1 cellular context compared by ENCODE assay signal in the genomic region with DNA sequence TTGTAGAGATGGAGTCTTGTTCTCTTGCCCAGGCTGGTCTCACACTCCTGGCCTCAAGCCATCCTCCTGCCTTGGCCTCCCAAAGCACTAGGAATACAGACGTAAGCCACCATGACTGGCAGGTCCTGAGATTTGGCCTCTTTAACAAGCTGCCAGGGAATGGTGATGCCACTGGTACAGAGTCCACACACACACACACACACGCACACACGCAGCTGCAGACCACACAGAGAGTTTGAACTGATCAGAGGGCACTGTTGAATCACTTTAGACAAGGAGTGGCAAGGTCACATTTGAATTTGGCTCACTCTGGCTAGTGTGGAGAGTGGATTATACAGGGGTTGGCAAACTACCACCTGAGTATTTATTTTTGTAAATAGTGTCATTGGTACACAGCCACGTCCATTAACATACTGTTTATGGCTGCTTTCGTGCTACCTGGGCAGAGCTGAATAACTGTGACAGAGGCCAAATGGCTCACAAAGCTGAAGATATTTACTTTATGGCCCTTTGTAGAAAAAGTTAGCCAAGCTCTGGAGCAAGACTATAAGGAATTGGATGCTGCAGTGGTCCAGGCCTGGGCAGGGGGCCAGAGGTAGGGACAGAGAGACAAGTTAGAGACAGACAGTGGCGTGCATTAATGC.
TF ChIP-seq lines count a peak whose summit lies in the region.

No MANE protein-coding gene starts in this region.

TF ChIP-seq in HepG2, 621 proteins besides CTCF, POLR2A, EP300 and RAD21 (continued from another document and continues in another):
- TF ChIP-seq, protein P1, sequence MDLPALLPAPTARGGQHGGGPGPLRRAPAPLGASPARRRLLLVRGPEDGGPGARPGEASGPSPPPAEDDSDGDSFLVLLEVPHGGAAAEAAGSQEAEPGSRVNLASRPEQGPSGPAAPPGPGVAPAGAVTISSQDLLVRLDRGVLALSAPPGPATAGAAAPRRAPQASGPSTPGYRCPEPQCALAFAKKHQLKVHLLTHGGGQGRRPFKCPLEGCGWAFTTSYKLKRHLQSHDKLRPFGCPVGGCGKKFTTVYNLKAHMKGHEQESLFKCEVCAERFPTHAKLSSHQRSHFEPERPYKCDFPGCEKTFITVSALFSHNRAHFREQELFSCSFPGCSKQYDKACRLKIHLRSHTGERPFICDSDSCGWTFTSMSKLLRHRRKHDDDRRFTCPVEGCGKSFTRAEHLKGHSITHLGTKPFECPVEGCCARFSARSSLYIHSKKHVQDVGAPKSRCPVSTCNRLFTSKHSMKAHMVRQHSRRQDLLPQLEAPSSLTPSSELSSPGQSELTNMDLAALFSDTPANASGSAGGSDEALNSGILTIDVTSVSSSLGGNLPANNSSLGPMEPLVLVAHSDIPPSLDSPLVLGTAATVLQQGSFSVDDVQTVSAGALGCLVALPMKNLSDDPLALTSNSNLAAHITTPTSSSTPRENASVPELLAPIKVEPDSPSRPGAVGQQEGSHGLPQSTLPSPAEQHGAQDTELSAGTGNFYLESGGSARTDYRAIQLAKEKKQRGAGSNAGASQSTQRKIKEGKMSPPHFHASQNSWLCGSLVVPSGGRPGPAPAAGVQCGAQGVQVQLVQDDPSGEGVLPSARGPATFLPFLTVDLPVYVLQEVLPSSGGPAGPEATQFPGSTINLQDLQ (CRISPR knock-in tag; IDR thresholded peaks at IDR 0.05), result no peak
- TF ChIP-seq NFIC (IDR thresholded peaks at IDR 0.05; ENCODE audit: low read length) (no peak), ZFY (CRISPR knock-in tag; IDR thresholded peaks at IDR 0.05) (no peak), MTA3 (CRISPR knock-in tag; IDR thresholded peaks at IDR 0.05) (no peak), XRCC5 (optimal IDR thresholded peaks at IDR 0.05; ENCODE audit: low read length) (peak; percentile 87), FIP1L1 (IDR thresholded peaks at IDR 0.05; ENCODE audit: borderline replicate concordance, insufficient read depth, low read depth, low read length) (0 out of 2 replicates have a peak, but pooled peaks have one; percentile 49), CC2D1A (CRISPR knock-in tag; IDR thresholded peaks at IDR 0.05) (no peak), EED (CRISPR knock-in tag; IDR thresholded peaks at IDR 0.05) (no peak), ZNF180 (CRISPR knock-in tag; IDR thresholded peaks at IDR 0.05; ENCODE audit: borderline replicate concordance, low read depth) (no peak), ZNF354B (CRISPR knock-in tag; IDR thresholded peaks at IDR 0.05) (no peak), PTBP1 (IDR thresholded peaks at IDR 0.05; ENCODE audit: low read depth, low read length, poor library complexity, severe bottlenecking) (no peak), SIN3A (IDR thresholded peaks at IDR 0.05; ENCODE audit: borderline replicate concordance, low read depth, low read length) (no peak), SP140L (CRISPR knock-in tag; IDR thresholded peaks at IDR 0.05; ENCODE audit: borderline replicate concordance) (no peak), RARA (CRISPR knock-in tag; IDR thresholded peaks at IDR 0.05) (peak; percentile 63), ZNF782 (CRISPR knock-in tag; IDR thresholded peaks at IDR 0.05; ENCODE audit: borderline replicate concordance) (no peak), GTF2F1 (IDR thresholded peaks at IDR 0.05; ENCODE audit: low read length) (no peak), TP53 (CRISPR knock-in tag; conservative IDR thresholded peaks at IDR 0.05) (no peak), ZNF615 (CRISPR knock-in tag; IDR thresholded peaks at IDR 0.05; ENCODE audit: borderline replicate concordance) (no peak), HNRNPK (IDR thresholded peaks at IDR 0.05; ENCODE audit: low read depth, low read length, poor library complexity, severe bottlenecking) (no peak), BCL6 (CRISPR knock-in tag; IDR thresholded peaks at IDR 0.05) (no peak), CENPX (CRISPR knock-in tag; IDR thresholded peaks at IDR 0.05) (no peak), ZNF562 (CRISPR knock-in tag; IDR thresholded peaks at IDR 0.05; ENCODE audit: borderline replicate concordance) (no peak), ZNF282 (IDR thresholded peaks at IDR 0.05; ENCODE audit: partially characterized antibody) (no peak), ZZZ3 (CRISPR knock-in tag; IDR thresholded peaks at IDR 0.05; ENCODE audit: borderline replicate concordance) (no peak), U2AF1 (optimal IDR thresholded peaks at IDR 0.05; ENCODE audit: low read depth, low read length) (peak; percentile 78), ZBTB21 (CRISPR knock-in tag; IDR thresholded peaks at IDR 0.05) (no peak)
- TF ChIP-seq, protein P2, sequence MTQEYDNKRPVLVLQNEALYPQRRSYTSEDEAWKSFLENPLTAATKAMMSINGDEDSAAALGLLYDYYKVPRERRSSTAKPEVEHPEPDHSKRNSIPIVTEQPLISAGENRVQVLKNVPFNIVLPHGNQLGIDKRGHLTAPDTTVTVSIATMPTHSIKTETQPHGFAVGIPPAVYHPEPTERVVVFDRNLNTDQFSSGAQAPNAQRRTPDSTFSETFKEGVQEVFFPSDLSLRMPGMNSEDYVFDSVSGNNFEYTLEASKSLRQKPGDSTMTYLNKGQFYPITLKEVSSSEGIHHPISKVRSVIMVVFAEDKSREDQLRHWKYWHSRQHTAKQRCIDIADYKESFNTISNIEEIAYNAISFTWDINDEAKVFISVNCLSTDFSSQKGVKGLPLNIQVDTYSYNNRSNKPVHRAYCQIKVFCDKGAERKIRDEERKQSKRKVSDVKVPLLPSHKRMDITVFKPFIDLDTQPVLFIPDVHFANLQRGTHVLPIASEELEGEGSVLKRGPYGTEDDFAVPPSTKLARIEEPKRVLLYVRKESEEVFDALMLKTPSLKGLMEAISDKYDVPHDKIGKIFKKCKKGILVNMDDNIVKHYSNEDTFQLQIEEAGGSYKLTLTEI (CRISPR knock-in tag; conservative IDR thresholded peaks at IDR 0.05), result no peak
- TF ChIP-seq, protein P3, sequence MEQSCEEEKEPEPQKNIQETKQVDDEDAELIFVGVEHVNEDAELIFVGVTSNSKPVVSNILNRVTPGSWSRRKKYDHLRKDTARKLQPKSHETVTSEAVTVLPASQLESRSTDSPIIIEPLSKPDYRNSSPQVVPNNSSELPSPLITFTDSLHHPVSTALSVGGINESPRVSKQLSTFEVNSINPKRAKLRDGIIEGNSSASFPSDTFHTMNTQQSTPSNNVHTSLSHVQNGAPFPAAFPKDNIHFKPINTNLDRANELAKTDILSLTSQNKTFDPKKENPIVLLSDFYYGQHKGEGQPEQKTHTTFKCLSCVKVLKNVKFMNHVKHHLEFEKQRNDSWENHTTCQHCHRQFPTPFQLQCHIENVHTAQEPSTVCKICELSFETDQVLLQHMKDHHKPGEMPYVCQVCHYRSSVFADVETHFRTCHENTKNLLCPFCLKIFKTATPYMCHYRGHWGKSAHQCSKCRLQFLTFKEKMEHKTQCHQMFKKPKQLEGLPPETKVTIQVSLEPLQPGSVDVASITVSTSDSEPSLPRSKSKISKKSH (CRISPR knock-in tag; IDR thresholded peaks at IDR 0.05; ENCODE audit: borderline replicate concordance), result no peak
- TF ChIP-seq, protein P4, sequence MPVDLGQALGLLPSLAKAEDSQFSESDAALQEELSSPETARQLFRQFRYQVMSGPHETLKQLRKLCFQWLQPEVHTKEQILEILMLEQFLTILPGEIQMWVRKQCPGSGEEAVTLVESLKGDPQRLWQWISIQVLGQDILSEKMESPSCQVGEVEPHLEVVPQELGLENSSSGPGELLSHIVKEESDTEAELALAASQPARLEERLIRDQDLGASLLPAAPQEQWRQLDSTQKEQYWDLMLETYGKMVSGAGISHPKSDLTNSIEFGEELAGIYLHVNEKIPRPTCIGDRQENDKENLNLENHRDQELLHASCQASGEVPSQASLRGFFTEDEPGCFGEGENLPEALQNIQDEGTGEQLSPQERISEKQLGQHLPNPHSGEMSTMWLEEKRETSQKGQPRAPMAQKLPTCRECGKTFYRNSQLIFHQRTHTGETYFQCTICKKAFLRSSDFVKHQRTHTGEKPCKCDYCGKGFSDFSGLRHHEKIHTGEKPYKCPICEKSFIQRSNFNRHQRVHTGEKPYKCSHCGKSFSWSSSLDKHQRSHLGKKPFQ (CRISPR knock-in tag; IDR thresholded peaks at IDR 0.05; ENCODE audit: insufficient replicate concordance), result no peak
- TF ChIP-seq, protein P5, sequence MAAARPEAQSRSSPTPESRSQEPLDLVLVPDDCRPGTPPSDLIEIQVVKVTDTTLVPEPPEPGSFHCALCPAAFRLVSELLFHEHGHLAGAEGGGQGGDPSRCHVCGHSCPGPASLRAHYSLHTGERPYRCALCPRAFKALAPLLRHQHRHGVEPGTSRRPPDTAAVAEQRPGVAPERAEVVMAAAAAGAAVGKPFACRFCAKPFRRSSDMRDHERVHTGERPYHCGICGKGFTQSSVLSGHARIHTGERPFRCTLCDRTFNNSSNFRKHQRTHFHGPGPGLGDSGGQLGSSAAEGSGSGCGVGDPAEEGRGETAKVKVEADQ (CRISPR knock-in tag; IDR thresholded peaks at IDR 0.05; ENCODE audit: borderline replicate concordance), result no peak
- TF ChIP-seq, protein P6, sequence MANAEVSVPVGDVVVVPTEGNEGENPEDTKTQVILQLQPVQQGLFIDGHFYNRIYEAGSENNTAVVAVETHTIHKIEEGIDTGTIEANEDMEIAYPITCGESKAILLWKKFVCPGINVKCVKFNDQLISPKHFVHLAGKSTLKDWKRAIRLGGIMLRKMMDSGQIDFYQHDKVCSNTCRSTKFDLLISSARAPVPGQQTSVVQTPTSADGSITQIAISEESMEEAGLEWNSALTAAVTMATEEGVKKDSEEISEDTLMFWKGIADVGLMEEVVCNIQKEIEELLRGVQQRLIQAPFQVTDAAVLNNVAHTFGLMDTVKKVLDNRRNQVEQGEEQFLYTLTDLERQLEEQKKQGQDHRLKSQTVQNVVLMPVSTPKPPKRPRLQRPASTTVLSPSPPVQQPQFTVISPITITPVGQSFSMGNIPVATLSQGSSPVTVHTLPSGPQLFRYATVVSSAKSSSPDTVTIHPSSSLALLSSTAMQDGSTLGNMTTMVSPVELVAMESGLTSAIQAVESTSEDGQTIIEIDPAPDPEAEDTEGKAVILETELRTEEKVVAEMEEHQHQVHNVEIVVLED (CRISPR knock-in tag; IDR thresholded peaks at IDR 0.05; ENCODE audit: borderline replicate concordance), result no peak; the same call in 1 of the 2 replicates
- TF ChIP-seq, protein P7, sequence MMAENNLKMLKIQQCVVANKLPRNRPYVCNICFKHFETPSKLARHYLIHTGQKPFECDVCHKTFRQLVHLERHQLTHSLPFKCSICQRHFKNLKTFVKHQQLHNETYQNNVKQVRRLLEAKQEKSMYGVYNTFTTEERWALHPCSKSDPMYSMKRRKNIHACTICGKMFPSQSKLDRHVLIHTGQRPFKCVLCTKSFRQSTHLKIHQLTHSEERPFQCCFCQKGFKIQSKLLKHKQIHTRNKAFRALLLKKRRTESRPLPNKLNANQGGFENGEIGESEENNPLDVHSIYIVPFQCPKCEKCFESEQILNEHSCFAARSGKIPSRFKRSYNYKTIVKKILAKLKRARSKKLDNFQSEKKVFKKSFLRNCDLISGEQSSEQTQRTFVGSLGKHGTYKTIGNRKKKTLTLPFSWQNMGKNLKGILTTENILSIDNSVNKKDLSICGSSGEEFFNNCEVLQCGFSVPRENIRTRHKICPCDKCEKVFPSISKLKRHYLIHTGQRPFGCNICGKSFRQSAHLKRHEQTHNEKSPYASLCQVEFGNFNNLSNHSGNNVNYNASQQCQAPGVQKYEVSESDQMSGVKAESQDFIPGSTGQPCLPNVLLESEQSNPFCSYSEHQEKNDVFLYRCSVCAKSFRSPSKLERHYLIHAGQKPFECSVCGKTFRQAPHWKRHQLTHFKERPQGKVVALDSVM (CRISPR knock-in tag; IDR thresholded peaks at IDR 0.05), result peak; percentile 98
- TF ChIP-seq, protein P8, sequence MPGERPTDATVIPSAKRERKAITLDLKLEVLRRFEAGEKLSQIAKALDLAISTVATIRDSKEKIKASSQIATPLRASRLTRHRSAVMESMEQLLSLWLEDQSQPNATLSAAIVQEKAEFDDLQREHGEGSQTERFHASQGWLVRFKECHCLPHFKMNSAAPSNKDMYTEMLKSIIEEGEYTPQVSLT (CRISPR knock-in tag; IDR thresholded peaks at IDR 0.05; ENCODE audit: borderline replicate concordance, low read depth), result no peak
- TF ChIP-seq, protein P9, sequence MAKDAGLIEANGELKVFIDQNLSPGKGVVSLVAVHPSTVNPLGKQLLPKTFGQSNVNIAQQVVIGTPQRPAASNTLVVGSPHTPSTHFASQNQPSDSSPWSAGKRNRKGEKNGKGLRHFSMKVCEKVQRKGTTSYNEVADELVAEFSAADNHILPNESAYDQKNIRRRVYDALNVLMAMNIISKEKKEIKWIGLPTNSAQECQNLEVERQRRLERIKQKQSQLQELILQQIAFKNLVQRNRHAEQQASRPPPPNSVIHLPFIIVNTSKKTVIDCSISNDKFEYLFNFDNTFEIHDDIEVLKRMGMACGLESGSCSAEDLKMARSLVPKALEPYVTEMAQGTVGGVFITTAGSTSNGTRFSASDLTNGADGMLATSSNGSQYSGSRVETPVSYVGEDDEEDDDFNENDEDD (CRISPR knock-in tag; IDR thresholded peaks at IDR 0.05; ENCODE audit: borderline replicate concordance), result no peak
- TF ChIP-seq, protein P10, sequence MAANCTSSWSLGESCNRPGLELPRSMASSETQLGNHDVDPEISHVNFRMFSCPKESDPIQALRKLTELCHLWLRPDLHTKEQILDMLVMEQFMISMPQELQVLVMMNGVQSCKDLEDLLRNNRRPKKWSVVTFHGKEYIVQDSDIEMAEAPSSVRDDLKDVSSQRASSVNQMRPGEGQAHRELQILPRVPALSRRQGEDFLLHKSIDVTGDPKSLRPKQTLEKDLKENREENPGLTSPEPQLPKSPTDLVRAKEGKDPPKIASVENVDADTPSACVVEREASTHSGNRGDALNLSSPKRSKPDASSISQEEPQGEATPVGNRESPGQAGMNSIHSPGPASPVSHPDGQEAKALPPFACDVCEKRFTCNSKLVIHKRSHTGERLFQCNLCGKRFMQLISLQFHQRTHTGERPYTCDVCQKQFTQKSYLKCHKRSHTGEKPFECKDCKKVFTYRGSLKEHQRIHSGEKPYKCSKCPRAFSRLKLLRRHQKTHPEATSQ (CRISPR knock-in tag; IDR thresholded peaks at IDR 0.05; ENCODE audit: borderline replicate concordance), result no peak
- TF ChIP-seq, protein P11, sequence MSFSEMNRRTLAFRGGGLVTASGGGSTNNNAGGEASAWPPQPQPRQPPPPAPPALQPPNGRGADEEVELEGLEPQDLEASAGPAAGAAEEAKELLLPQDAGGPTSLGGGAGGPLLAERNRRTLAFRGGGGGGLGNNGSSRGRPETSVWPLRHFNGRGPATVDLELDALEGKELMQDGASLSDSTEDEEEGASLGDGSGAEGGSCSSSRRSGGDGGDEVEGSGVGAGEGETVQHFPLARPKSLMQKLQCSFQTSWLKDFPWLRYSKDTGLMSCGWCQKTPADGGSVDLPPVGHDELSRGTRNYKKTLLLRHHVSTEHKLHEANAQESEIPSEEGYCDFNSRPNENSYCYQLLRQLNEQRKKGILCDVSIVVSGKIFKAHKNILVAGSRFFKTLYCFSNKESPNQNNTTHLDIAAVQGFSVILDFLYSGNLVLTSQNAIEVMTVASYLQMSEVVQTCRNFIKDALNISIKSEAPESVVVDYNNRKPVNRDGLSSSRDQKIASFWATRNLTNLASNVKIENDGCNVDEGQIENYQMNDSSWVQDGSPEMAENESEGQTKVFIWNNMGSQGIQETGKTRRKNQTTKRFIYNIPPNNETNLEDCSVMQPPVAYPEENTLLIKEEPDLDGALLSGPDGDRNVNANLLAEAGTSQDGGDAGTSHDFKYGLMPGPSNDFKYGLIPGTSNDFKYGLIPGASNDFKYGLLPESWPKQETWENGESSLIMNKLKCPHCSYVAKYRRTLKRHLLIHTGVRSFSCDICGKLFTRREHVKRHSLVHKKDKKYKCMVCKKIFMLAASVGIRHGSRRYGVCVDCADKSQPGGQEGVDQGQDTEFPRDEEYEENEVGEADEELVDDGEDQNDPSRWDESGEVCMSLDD (CRISPR knock-in tag; IDR thresholded peaks at IDR 0.05; ENCODE audit: borderline replicate concordance), result no peak
